In genomic region chr17:29726721-29727252, GRCh38 we compare ENCODE assay signal across 1 cellular context.
TF ChIP-seq lines count a peak whose summit lies in the region.

No MANE protein-coding gene starts in this region.

TF ChIP-seq in K562, 482 proteins besides CTCF, POLR2A, EP300 and RAD21 (continued from another document and continues in another):
- TF ChIP-seq HMBOX1 (IDR thresholded peaks at IDR 0.05) (peak; percentile 42; the same call in 1 of the 2 replicates), MBD2 (IDR thresholded peaks at IDR 0.05; ENCODE audit: borderline replicate concordance, low read depth) (peak; percentile 42; the same call in 1 of the 2 replicates), ZNF79 (CRISPR knock-in tag; IDR thresholded peaks at IDR 0.05; ENCODE audit: low read depth) (no peak), ZBTB40 (IDR thresholded peaks at IDR 0.05) (peak; percentile 72), ZBTB40 (CRISPR knock-in tag; IDR thresholded peaks at IDR 0.05) (no peak), ZNF121 (CRISPR knock-in tag; conservative IDR thresholded peaks at IDR 0.05) (no peak), ZNF354B (CRISPR knock-in tag; IDR thresholded peaks at IDR 0.05) (no peak), CEBPB (tag; IDR thresholded peaks at IDR 0.05) (no peak), POLR2AphosphoS5 (IDR thresholded peaks at IDR 0.05; ENCODE audit: control insufficient read depth, insufficient read depth, low read depth, low read length) (peak; percentile 80), SNIP1 (IDR thresholded peaks at IDR 0.05; ENCODE audit: low read depth) (no peak), ZNF436 (CRISPR knock-in tag; IDR thresholded peaks at IDR 0.05) (no peak), ZNF76 (CRISPR knock-in tag; IDR thresholded peaks at IDR 0.05; ENCODE audit: borderline replicate concordance) (no peak), HDAC1 (IDR thresholded peaks at IDR 0.05) (peak in 1 of 2 experiments; percentile 61; a peak in 1 of 4 replicates), SMAD3 (CRISPR knock-in tag; conservative IDR thresholded peaks at IDR 0.05) (0 out of 2 replicates have a peak, but pooled peaks have one; percentile 27), CBFA2T3 (IDR thresholded peaks at IDR 0.05) (peak; percentile 95), CBX5 (IDR thresholded peaks at IDR 0.05; ENCODE audit: borderline replicate concordance, low read depth) (no peak), MYNN (IDR thresholded peaks at IDR 0.05) (peak; percentile 62; the same call in 1 of the 2 replicates), MYNN (CRISPR knock-in tag; IDR thresholded peaks at IDR 0.05) (no peak), ARID1B (IDR thresholded peaks at IDR 0.05) (peak; percentile 95), ZNF449 (CRISPR knock-in tag; IDR thresholded peaks at IDR 0.05) (0 out of 2 replicates have a peak, but pooled peaks have one; percentile 52), EZH2 (IDR thresholded peaks at IDR 0.05; ENCODE audit: borderline replicate concordance, low read depth, low read length) (no peak), GTF2E2 (tag; IDR thresholded peaks at IDR 0.05) (no peak; the same call in 1 of the 2 replicates), ZNF592 (IDR thresholded peaks at IDR 0.05) (peak; percentile 81), HEY1 (CRISPR knock-in tag; IDR thresholded peaks at IDR 0.05; ENCODE audit: borderline replicate concordance) (no peak), FOXO4 (CRISPR knock-in tag; IDR thresholded peaks at IDR 0.05) (no peak), NBN (IDR thresholded peaks at IDR 0.05; ENCODE audit: low read depth) (no peak), E4F1 (CRISPR knock-in tag; IDR thresholded peaks at IDR 0.05; ENCODE audit: borderline replicate concordance) (no peak), LEF1 (IDR thresholded peaks at IDR 0.05) (peak; percentile 77), FOSL1 (tag; conservative IDR thresholded peaks at IDR 0.05) (peak; percentile 66), TEAD2 (tag; IDR thresholded peaks at IDR 0.05) (no peak), BHLHE40 (IDR thresholded peaks at IDR 0.05; ENCODE audit: low read length) (no peak), YBX1 (IDR thresholded peaks at IDR 0.05) (no peak), ZBTB9 (CRISPR knock-in tag; IDR thresholded peaks at IDR 0.05) (0 out of 2 replicates have a peak, but pooled peaks have one; percentile 52)
